17 cellular contexts compared by ENCODE assay signal in genomic region chr19:39385629-39386411, GRCh38. TPM values are rescaled to one million over a fixed set of nuclear protein-coding genes. Genes with fewer than 3 reads are reported as not detected.
A peak's percentile ranks its signal among the peaks of the same experiment; 100 is the strongest.
DNase-seq lines count a peak whose midpoint lies in the region; ATAC-seq and TF ChIP-seq lines count a peak whose summit lies in the region.
"Had no signal": no experiment of that assay in that cellular context is flagged by ENCODE, and none has a peak within 500 bp of the region (broad histone marks: within the 10 kb centered on the region; RNA-seq: fewer than 3 reads in every experiment).

No MANE protein-coding gene starts in this region.

- no peak for ATAC-seq in activated CD8-positive, alpha-beta T cell treated with anti-CD3 and anti-CD28 coated beads, Interleukin-2, amount 10 ng/mL, durations not matched to agents 7 days and 5 days
- ATAC-seq in naive B cell (ENCODE audit: low read depth in 2 of 2) (no peak), HG03571 (IDR thresholded peaks at IDR 0.05; ENCODE audit: unreplicated experiment) (no peak), foreskin keratinocyte (no peak), GM18502 (IDR thresholded peaks at IDR 0.05; ENCODE audit: poor library complexity, unreplicated experiment) (no peak)
- ATAC-seq: gastroesophageal sphincter had no signal

- peaks cover 77% of the 10 kb centered on the region for H3K36me3 Mint-ChIP-seq in Caco-2 (ENCODE audit: insufficient read depth, unreplicated experiment)
- H3K36me3 Mint-ChIP-seq in activated CD8-positive, alpha-beta T cell treated with anti-CD3 and anti-CD28 coated beads, Interleukin-2, amount 10 ng/mL, durations not matched to agents 7 days and 5 days (ENCODE audit: low read depth), result peaks cover 53% of the 10 kb centered on the region
- peaks cover 12 to 44% of the 10 kb centered on the region in 2 donors for H3K36me3 Mint-ChIP-seq in naive B cell

- TF ChIP-seq CTCF in A673 (conservative IDR thresholded peaks at IDR 0.05; ENCODE audit: low read depth, low read length) (no peak), Caco-2 (IDR thresholded peaks at IDR 0.05; ENCODE audit: insufficient read depth in 1 of 2, low read depth in 1 of 2, low read length in 1 of 2, severe bottlenecking in 1 of 2, unreplicated experiment in 1 of 2) (no peak), foreskin keratinocyte (conservative IDR thresholded peaks at IDR 0.05) (no peak)

- CTCF ChIA-PET in A673 (lab: Charles Lee), result no interaction called here
- CTCF ChIA-PET in Caco-2 (lab: Charles Lee), result interaction anchor here (0.6 to 1.2 kb wide), 2 partner anchors 16 to 44 kb away, joined by 4 read pairs; partner anchors contain the start of gene SAMD4B
- CTCF ChIA-PET in activated CD8-positive, alpha-beta T cell treated with anti-CD3 and anti-CD28 coated beads, Interleukin-2, amount 10 ng/mL, durations not matched to agents 7 days and 5 days (lab: Charles Lee), result no interaction called here

- intact Hi-C loops in A673 (cut with micrococcal nuclease; ENCODE audit: unreplicated experiment) (no loop called here), Caco-2 (cut with micrococcal nuclease; ENCODE audit: unreplicated experiment) (no loop called here)

- DNase-seq in A673 (ENCODE audit: low spot score) (no peak), Caco-2 (no peak), naive B cell (no peak), foreskin keratinocyte (no peak)
- DNase-seq in activated CD8-positive, alpha-beta T cell treated with anti-CD3 and anti-CD28 coated beads, Interleukin-2, amount 10 ng/mL, durations not matched to agents 7 days and 5 days, result no peak
- DNase-seq: BE2C; mesenchymal stem cell; NCI-H2081 treated with DMSO at 0.1 percent for 48 hours; NCI-H774; RPMI8226; stimulated activated CD4-positive, alpha-beta T cell treated with anti-CD3 and anti-CD28 coated beads, Interleukin-12 subunit alpha, Interleukin-12 subunit beta, amount 100 ng/mL, for 4 hours; T-helper 1 cell had no signal

- H3K4me1 Mint-ChIP-seq in Caco-2 (ENCODE audit: low read depth, unreplicated experiment), result peaks cover 21% of the 10 kb centered on the region
- peaks cover 25% of the 10 kb centered on the region for H3K4me1 Mint-ChIP-seq in activated CD8-positive, alpha-beta T cell treated with anti-CD3 and anti-CD28 coated beads, Interleukin-2, amount 10 ng/mL, durations not matched to agents 7 days and 5 days (ENCODE audit: low read depth)
- H3K4me1 Mint-ChIP-seq in naive B cell, result peaks cover 20 to 39% (median 31%) of the 10 kb centered on the region in 3 donors

- peaks cover 72% of the 10 kb centered on the region for H3K36me3 ChIP-seq in A673 (ENCODE audit: insufficient read depth, low read length, poor library complexity, severe bottlenecking)
- H3K36me3 ChIP-seq in Caco-2 (ENCODE audit: control insufficient read depth, insufficient read depth, low read length), result peaks cover 15% of the 10 kb centered on the region

- H3K27me3 ChIP-seq in A673 (replicated peaks; ENCODE audit: insufficient read depth, low read depth, low read length, poor library complexity), result no peaks in the 10 kb centered on the region
- no peaks in the 10 kb centered on the region for H3K27me3 ChIP-seq in Caco-2 (replicated peaks; ENCODE audit: control insufficient read depth, insufficient read depth, low read length)
- H3K27me3 ChIP-seq in foreskin keratinocyte, result no peaks in the 10 kb centered on the region
- H3K27me3 ChIP-seq: BE2C, gastroesophageal sphincter had no signal

- BruUV-seq in A673 (replicated peaks; lab: Mats Ljungman, UMichigan) (TSS peak; percentile 68), Caco-2 (replicated peaks; lab: Mats Ljungman, UMichigan) (no TSS peak)

- H3K4me3 ChIP-seq in A673 (ENCODE audit: low read depth, low read length, poor library complexity, severe bottlenecking) (no peak overlapping the region), Caco-2 (ENCODE audit: low read depth, low read length) (no peak overlapping the region)
- H3K4me3 ChIP-seq: gastroesophageal sphincter, prostate gland had no signal

- POLR2A ChIA-PET in A673 (lab: Charles Lee; ENCODE audit: low non-redundant PET), result no interaction called here
- POLR2A ChIA-PET in Caco-2 (lab: Charles Lee), result no interaction called here
- POLR2A ChIA-PET in activated CD8-positive, alpha-beta T cell treated with anti-CD3 and anti-CD28 coated beads, Interleukin-2, amount 10 ng/mL, durations not matched to agents 7 days and 5 days (lab: Charles Lee), result no interaction called here

- H3K9me3 ChIP-seq in A673 (ENCODE audit: low read depth, low read length, poor library complexity, severe bottlenecking) (no peaks in the 10 kb centered on the region), Caco-2 (no peaks in the 10 kb centered on the region)
- H3K9me3 ChIP-seq: BE2C, gastroesophageal sphincter, prostate gland had no signal

- peak overlapping the region; percentile 6 for H3K27ac Mint-ChIP-seq in Caco-2 (ENCODE audit: unreplicated experiment)
- peak overlapping the region; percentile 20 for H3K27ac Mint-ChIP-seq in activated CD8-positive, alpha-beta T cell treated with anti-CD3 and anti-CD28 coated beads, Interleukin-2, amount 10 ng/mL, durations not matched to agents 7 days and 5 days
- peak overlapping the region; percentile 1 to 98 (median 83) for H3K27ac Mint-ChIP-seq in naive B cell

- H3K4me3 Mint-ChIP-seq in Caco-2 (ENCODE audit: unreplicated experiment) (no peak overlapping the region), naive B cell (peak overlapping the region in 1 of 8 donors; percentile 77)
- H3K4me3 Mint-ChIP-seq in activated CD8-positive, alpha-beta T cell treated with anti-CD3 and anti-CD28 coated beads, Interleukin-2, amount 10 ng/mL, durations not matched to agents 7 days and 5 days, result no peak overlapping the region

- H3K9me3 Mint-ChIP-seq in Caco-2 (ENCODE audit: unreplicated experiment) (no peaks in the 10 kb centered on the region), naive B cell (no peaks in the 10 kb centered on the region)
- H3K9me3 Mint-ChIP-seq in activated CD8-positive, alpha-beta T cell treated with anti-CD3 and anti-CD28 coated beads, Interleukin-2, amount 10 ng/mL, durations not matched to agents 7 days and 5 days (ENCODE audit: insufficient read depth), result no peaks in the 10 kb centered on the region
- H3K9me3 Mint-ChIP-seq: activated T-helper 2 cell treated with anti-CD3 and anti-CD28 coated beads, Interferon-gamma antibody, Interleukin-2, Interleukin-4, amounts not matched to agents 10 μg/mL and 5 μg/mL and 100 μg/mL, durations not matched to agents 14 hours and 24 hours and 36 hours had no signal

- H3K4me1 ChIP-seq in A673 (ENCODE audit: insufficient read depth, low read length, poor library complexity, severe bottlenecking), result peaks cover 8% of the 10 kb centered on the region
- peaks cover 6% of the 10 kb centered on the region; the same call in 1 of the 2 replicates for H3K4me1 ChIP-seq in Caco-2
- no peaks in the 10 kb centered on the region for H3K4me1 ChIP-seq in foreskin keratinocyte
- H3K4me1 ChIP-seq: BE2C had no signal

- H3K27me3 Mint-ChIP-seq in Caco-2 (ENCODE audit: insufficient read depth, unreplicated experiment), result no peaks in the 10 kb centered on the region
- H3K27me3 Mint-ChIP-seq in activated CD8-positive, alpha-beta T cell treated with anti-CD3 and anti-CD28 coated beads, Interleukin-2, amount 10 ng/mL, durations not matched to agents 7 days and 5 days (ENCODE audit: low read depth), result no peaks in the 10 kb centered on the region
- H3K27me3 Mint-ChIP-seq in naive B cell, result no peaks in the 10 kb centered on the region

- H3K27ac ChIP-seq in A673 (ENCODE audit: low read depth, low read length, poor library complexity, severe bottlenecking) (no peak overlapping the region), foreskin keratinocyte (no peak overlapping the region)
- H3K27ac ChIP-seq: prostate gland had no signal

RNA-seq across cellular contexts. Expression of gene PAF1, which starts 5.1 kb away (rescaled TPM):
- 70.2 and 73.3 TPM in 2 replicates for total RNA-seq in A673 (2021)
- total RNA-seq in Caco-2 (2022), result 57.9 and 59.0 TPM in 2 replicates
- 10 to 100 TPM; 48.2 to 48.9 TPM for total RNA-seq in activated CD8-positive, alpha-beta T cell treated with anti-CD3 and anti-CD28 coated beads, Interleukin-2, amount 10 ng/mL, durations not matched to agents 7 days and 5 days
- 10 to 100 TPM; 11.6 to 62.4 (median 41.0) TPM for polyA plus RNA-seq in naive B cell (ENCODE audit: low read depth in 6 of 6)
- 41.2 and 54.8 TPM in 2 replicates for total RNA-seq in foreskin keratinocyte
- polyA plus RNA-seq in foreskin keratinocyte, result 47.2 and 55.4 TPM in 2 replicates

RNA-seq across cellular contexts. Expression of gene MED29, which starts 5.4 kb away (rescaled TPM):
- total RNA-seq in A673 (2021) (37.1 and 41.9 TPM in 2 replicates), Caco-2 (2022) (50.3 and 50.8 TPM in 2 replicates), foreskin keratinocyte (15.2 and 16.9 TPM in 2 replicates)
- 10 to 100 TPM; 32.6 to 39.3 TPM for total RNA-seq in activated CD8-positive, alpha-beta T cell treated with anti-CD3 and anti-CD28 coated beads, Interleukin-2, amount 10 ng/mL, durations not matched to agents 7 days and 5 days
- polyA plus RNA-seq in naive B cell (ENCODE audit: low read depth in 6 of 6) (10 to 100 TPM; 31.9 to 68.1 (median 57.5) TPM), foreskin keratinocyte (17.6 and 18.7 TPM in 2 replicates)

RNA-seq across cellular contexts. Expression of gene ZFP36, which starts 20.8 kb away (rescaled TPM):
- total RNA-seq in A673 (2021) (7.1 and 8.1 TPM in 2 replicates), Caco-2 (2022) (25.8 and 29.7 TPM in 2 replicates), foreskin keratinocyte (35.0 and 38.1 TPM in 2 replicates)
- total RNA-seq in activated CD8-positive, alpha-beta T cell treated with anti-CD3 and anti-CD28 coated beads, Interleukin-2, amount 10 ng/mL, durations not matched to agents 7 days and 5 days, result 10 to 100 TPM; 72.4 to 91.4 TPM
- polyA plus RNA-seq in naive B cell (ENCODE audit: low read depth in 6 of 6) (100 to 1,000 TPM; 291 to 784 (median 445) TPM), foreskin keratinocyte (44.5 and 56.1 TPM in 2 replicates)

RNA-seq across cellular contexts. Expression of gene PLEKHG2, which starts 26.6 kb away (rescaled TPM):
- total RNA-seq in A673 (2021) (99.1 and 99.4 TPM in 2 replicates), Caco-2 (2022) (49.8 and 64.1 TPM in 2 replicates), foreskin keratinocyte (19.9 and 26.4 TPM in 2 replicates)
- 10 to 100 TPM; 64.4 to 68.5 TPM for total RNA-seq in activated CD8-positive, alpha-beta T cell treated with anti-CD3 and anti-CD28 coated beads, Interleukin-2, amount 10 ng/mL, durations not matched to agents 7 days and 5 days
- polyA plus RNA-seq in naive B cell (ENCODE audit: low read depth in 6 of 6) (1 to 10 TPM in 5 of 6 donors, not detected in 1; 2.5 to 8.3 (median 4.7) TPM), foreskin keratinocyte (8.4 and 14.0 TPM in 2 replicates)

RNA-seq across cellular contexts. Expression of gene SAMD4B, which starts 43.6 kb away (rescaled TPM):
- total RNA-seq in A673 (2021) (157 and 168 TPM in 2 replicates), Caco-2 (2022) (132 and 147 TPM in 2 replicates), foreskin keratinocyte (61.2 and 63.2 TPM in 2 replicates)
- 10 to 100 TPM; 43.7 to 44.5 TPM for total RNA-seq in activated CD8-positive, alpha-beta T cell treated with anti-CD3 and anti-CD28 coated beads, Interleukin-2, amount 10 ng/mL, durations not matched to agents 7 days and 5 days
- polyA plus RNA-seq in naive B cell (ENCODE audit: low read depth in 6 of 6) (10 to 100 TPM in 3 of 6 donors, 1 to 10 TPM in 3; 6.2 to 20.5 (median 9.7) TPM), foreskin keratinocyte (70.6 and 72.8 TPM in 2 replicates)

Comparison
In these comparisons a context has a peak if more than half of its experiments do, and no peak if none do; other contexts are left out.
1. H3K27ac Mint-ChIP-seq: peak in every context shown above with its lines; median percentile 83 in naive B cell; 20 in activated CD8-positive, alpha-beta T cell treated with anti-CD3 and anti-CD28 coated beads, Interleukin-2, amount 10 ng/mL, durations not matched to agents 7 days and 5 days; 6 in Caco-2.